28 cellular contexts compared by ENCODE assay signal in genomic region chr16:1485847-1486496, GRCh38. TPM values are rescaled to one million over a fixed set of nuclear protein-coding genes. Genes with fewer than 3 reads are reported as not detected.
"Had no signal": no experiment of that assay in that cellular context is flagged by ENCODE, and none has a peak within 500 bp of the region (broad histone marks: within the 10 kb centered on the region; RNA-seq: fewer than 3 reads in every experiment).

No MANE protein-coding gene starts in this region.

- H3K4me1 Mint-ChIP-seq: activated CD4-positive, alpha-beta T cell treated with anti-CD3 and anti-CD28 coated beads, Interleukin-2, amount 10 ng/mL, durations not matched to agents 24 days and 14 days; activated CD8-positive, alpha-beta memory T cell treated with anti-CD3 and anti-CD28 coated beads, Interleukin-2, amount 10 ng/mL, durations not matched to agents 7 days and 5 days; activated naive CD4-positive, alpha-beta T cell treated with anti-CD3 and anti-CD28 coated beads, Interleukin-2, amount 10 ng/mL, durations not matched to agents 7 days and 5 days; activated naive CD8-positive, alpha-beta T cell treated with anti-CD3 and anti-CD28 coated beads for 36 hours had no signal

- H3K4me3 ChIP-seq: MG63 had no signal

- H3K27ac ChIP-seq: brain microvascular endothelial cell had no signal

- H3K9me3 Mint-ChIP-seq: activated CD4-positive, alpha-beta T cell treated with anti-CD3 and anti-CD28 coated beads, Interleukin-2, amount 10 ng/mL, durations not matched to agents 24 days and 14 days; activated naive CD4-positive, alpha-beta T cell treated with anti-CD3 and anti-CD28 coated beads, Interleukin-2, amount 10 ng/mL, durations not matched to agents 7 days and 5 days; activated naive CD8-positive, alpha-beta T cell treated with anti-CD3 and anti-CD28 coated beads for 36 hours; activated T-cell treated with anti-CD3 and anti-CD28 coated beads, Interleukin-2, amount 50 U/mL, for 4 hours had no signal

- H3K27ac Mint-ChIP-seq: activated B cell treated with CpG ODN at 0.5 μM for 24 hours; activated CD4-positive, alpha-beta T cell treated with anti-CD3 and anti-CD28 coated beads, Interleukin-2, amount 10 ng/mL, durations not matched to agents 24 days and 14 days; activated CD8-positive, alpha-beta memory T cell treated with anti-CD3 and anti-CD28 coated beads, Interleukin-2, amount 10 ng/mL, durations not matched to agents 7 days and 5 days; activated naive CD4-positive, alpha-beta T cell treated with anti-CD3 and anti-CD28 coated beads, Interleukin-2, amount 10 ng/mL, durations not matched to agents 7 days and 5 days; activated naive CD8-positive, alpha-beta T cell treated with anti-CD3 and anti-CD28 coated beads for 36 hours; T-helper 17 cell had no signal

- H3K4me3 Mint-ChIP-seq: activated B cell treated with CpG ODN at 0.5 μM for 24 hours; activated CD4-positive, alpha-beta T cell treated with anti-CD3 and anti-CD28 coated beads, Interleukin-2, amount 10 ng/mL, durations not matched to agents 24 days and 14 days; activated CD8-positive, alpha-beta memory T cell treated with anti-CD3 and anti-CD28 coated beads, Interleukin-2, amount 10 ng/mL, durations not matched to agents 7 days and 5 days; activated naive CD4-positive, alpha-beta T cell treated with anti-CD3 and anti-CD28 coated beads, Interleukin-2, amount 10 ng/mL, durations not matched to agents 7 days and 5 days; activated naive CD8-positive, alpha-beta T cell treated with anti-CD3 and anti-CD28 coated beads for 36 hours; activated T-cell treated with anti-CD3 and anti-CD28 coated beads, Interleukin-2, amount 50 U/mL, for 4 hours; T-helper 17 cell had no signal

- H3K36me3 Mint-ChIP-seq: activated CD8-positive, alpha-beta memory T cell treated with anti-CD3 and anti-CD28 coated beads, Interleukin-2, amount 10 ng/mL, durations not matched to agents 7 days and 5 days; activated naive CD4-positive, alpha-beta T cell treated with anti-CD3 and anti-CD28 coated beads, Interleukin-2, amount 10 ng/mL, durations not matched to agents 7 days and 5 days; activated naive CD8-positive, alpha-beta T cell treated with anti-CD3 and anti-CD28 coated beads for 36 hours had no signal

- H3K27me3 Mint-ChIP-seq: activated B cell treated with CpG ODN at 0.5 μM for 24 hours; activated CD8-positive, alpha-beta memory T cell treated with anti-CD3 and anti-CD28 coated beads, Interleukin-2, amount 10 ng/mL, durations not matched to agents 7 days and 5 days; activated naive CD8-positive, alpha-beta T cell treated with anti-CD3 and anti-CD28 coated beads for 36 hours; T-helper 17 cell had no signal

- ATAC-seq: activated CD8-positive, alpha-beta memory T cell treated with anti-CD3 and anti-CD28 coated beads, Interleukin-2, amount 10 ng/mL, durations not matched to agents 7 days and 5 days; activated T-cell treated with anti-CD3 and anti-CD28 coated beads, Interleukin-2, amount 50 U/mL, for 4 hours; Panc1; T-helper 17 cell had no signal

- H3K36me3 ChIP-seq: brain microvascular endothelial cell, MG63 had no signal

- H3K27me3 ChIP-seq: brain microvascular endothelial cell had no signal

- DNase-seq: activated B cell treated with CpG ODN at 0.5 μM for 24 hours; activated CD4-positive, alpha-beta T cell treated with anti-CD3 and anti-CD28 coated beads for 1 hour; activated CD4-positive, alpha-beta T cell treated with anti-CD3 and anti-CD28 coated beads, Interleukin-2, amount 10 ng/mL, durations not matched to agents 24 days and 14 days; activated CD4-positive, alpha-beta T cell treated with anti-CD3 and anti-CD28 coated beads, Interleukin-2, amount 50 U/mL, for 48 hours; activated CD8-positive, alpha-beta memory T cell treated with anti-CD3 and anti-CD28 coated beads, Interleukin-2, amount 10 ng/mL, durations not matched to agents 7 days and 5 days; activated gamma-delta T cell treated with Interleukin-2 at 50 U/mL for 16 hours; activated naive CD4-positive, alpha-beta T cell treated with anti-CD3 and anti-CD28 coated beads, Interleukin-2, amount 10 ng/mL, durations not matched to agents 7 days and 5 days; activated naive CD8-positive, alpha-beta T cell treated with anti-CD3 and anti-CD28 coated beads for 36 hours; activated T-cell treated with anti-CD3 and anti-CD28 coated beads, Interleukin-2, amount 50 U/mL, for 4 hours; brain microvascular endothelial cell; cerebellar nuclear complex; MG63; MV-4-11; NCI-H1105; NCI-H1436; NCI-H1694 treated with DMSO at 0.1 percent for 48 hours; NCI-H2029 treated with DMSO at 0.1 percent for 48 hours; NCI-H345; NCI-H510A; NCI-H526 treated with DMSO at 0.1 percent for 48 hours; NK-92 treated with Interleukin-12 subunit alpha and Interleukin-12 subunit beta, amount 100 ng/mL, for 24 hours; OCI-M1; RPMI8226; SHP77 treated with DMSO at 0.1 percent for 48 hours; T-helper 17 cell; T-helper 9 cell had no signal

- H3K9me3 ChIP-seq: MG63 had no signal

RNA-seq across cellular contexts. Expression of gene PTX4, which starts 2.8 kb away (rescaled TPM):
- total RNA-seq: activated B cell treated with CpG ODN at 0.5 μM for 24 hours; activated CD4-positive, alpha-beta T cell treated with anti-CD3 and anti-CD28 coated beads, Interleukin-2, amount 10 ng/mL, durations not matched to agents 24 days and 14 days; activated CD8-positive, alpha-beta memory T cell treated with anti-CD3 and anti-CD28 coated beads, Interleukin-2, amount 10 ng/mL, durations not matched to agents 7 days and 5 days; activated naive CD8-positive, alpha-beta T cell treated with anti-CD3 and anti-CD28 coated beads for 36 hours; cardiac septum; T-helper 17 cell had no signal
